Comparison of ENCODE assay signal across 8 cellular contexts in genomic region chrX:68827848-68828562, GRCh38. TPM values are rescaled to one million over a fixed set of nuclear protein-coding genes. Genes with fewer than 3 reads are reported as not detected.
DNase-seq lines count a peak whose midpoint lies in the region; ATAC-seq and TF ChIP-seq lines count a peak whose summit lies in the region.

No MANE protein-coding gene starts in this region.

- intact Hi-C loops in lower lobe of right lung (cut with DNase I) = no loop called here

- no peaks in the 10 kb centered on the region for H3K27me3 ChIP-seq in duodenal mucosa (ENCODE audit: control insufficient read depth in 1 of 2, insufficient read depth in 2 of 2, low read length in 2 of 2)
- no peaks in the 10 kb centered on the region for H3K27me3 ChIP-seq in lower lobe of right lung (ENCODE audit: low read depth)

- no peak overlapping the region for H3K9ac ChIP-seq in duodenal mucosa (ENCODE audit: low read depth in 1 of 2, low read length in 2 of 2)

- H3K27ac ChIP-seq in duodenal mucosa (ENCODE audit: low read depth, low read length) (peak overlapping the region; percentile 13), lower lobe of right lung (peak overlapping the region; percentile 89)

- H3K9me3 ChIP-seq in duodenal mucosa (ENCODE audit: control insufficient read depth in 1 of 2, low read length in 2 of 2) (no peaks in the 10 kb centered on the region), lower lobe of right lung (no peaks in the 10 kb centered on the region)

- peak; percentile 82 for DNase-seq in ELR (ENCODE audit: low read depth)
- DNase-seq in NCI-H510A (lab: John Stamatoyannopoulos, UW) = peak; percentile 34
- peak; percentile 81 to 86 for DNase-seq in activated CD4-positive, alpha-beta T cell treated with anti-CD3 and anti-CD28 coated beads, Interleukin-2, amount 50 U/mL, for 48 hours
- DNase-seq in lower lobe of right lung = peak; percentile 79
- peak; percentile 79 for DNase-seq in stimulated activated CD4-positive, alpha-beta T cell treated with anti-CD3 and anti-CD28 coated beads, Interleukin-4, amount 100 ng/mL, for 24 hours

- peak; percentile 84 for TF ChIP-seq CTCF in lower lobe of right lung (IDR thresholded peaks at IDR 0.05)

- H3K36me3 ChIP-seq in duodenal mucosa (ENCODE audit: control insufficient read depth in 1 of 2, insufficient read depth in 2 of 2, low read length in 2 of 2) = no peaks in the 10 kb centered on the region
- no peaks in the 10 kb centered on the region for H3K36me3 ChIP-seq in lower lobe of right lung

- H3K4me1 ChIP-seq in duodenal mucosa (ENCODE audit: control insufficient read depth in 1 of 2, insufficient read depth in 2 of 2, low read length in 2 of 2) (peaks cover 0 to 5% of the 10 kb centered on the region in 2 donors), lower lobe of right lung (peaks cover 5% of the 10 kb centered on the region)

- H3K4me3 ChIP-seq in duodenal mucosa (ENCODE audit: low read depth in 1 of 2, low read length in 2 of 2) = peak overlapping the region; percentile 74 to 82
- peak overlapping the region; percentile 75 for H3K4me3 ChIP-seq in lower lobe of right lung

- ATAC-seq in HG03066 (IDR thresholded peaks at IDR 0.05; ENCODE audit: low read depth, unreplicated experiment) = peak; percentile 31
- ATAC-seq in lower lobe of right lung = peak; percentile 78
- ATAC-seq in GM19452 (IDR thresholded peaks at IDR 0.05; ENCODE audit: unreplicated experiment) = no peak

RNA-seq across cellular contexts. Expression of gene EFNB1, which starts 0.8 kb away (rescaled TPM):
- 36.5 TPM for total RNA-seq in lower lobe of right lung
